In genomic region chr6:81906709-81907204, GRCh38 we compare ENCODE assay signal across 1 cellular context.
TF ChIP-seq lines count a peak whose summit lies in the region.

No MANE protein-coding gene starts in this region.

TF ChIP-seq in GM23338, 12 proteins besides CTCF, POLR2A, EP300 and RAD21 (continued from another document):
- TF ChIP-seq ZNF462 (CRISPR knock-in tag; IDR thresholded peaks at IDR 0.05) (no peak), CREB1 (CRISPR knock-in tag; IDR thresholded peaks at IDR 0.05; ENCODE audit: low read depth) (no peak), EZH2 (IDR thresholded peaks at IDR 0.05; ENCODE audit: low read depth, unreplicated experiment) (no peak), NANOG (IDR thresholded peaks at IDR 0.05; ENCODE audit: borderline replicate concordance) (no peak), EZH2phosphoT487 (IDR thresholded peaks at IDR 0.05; ENCODE audit: unreplicated experiment) (no peak), JUNB (IDR thresholded peaks at IDR 0.05; ENCODE audit: unreplicated experiment) (no peak), REST (IDR thresholded peaks at IDR 0.05; ENCODE audit: unreplicated experiment) (no peak), POLR2AphosphoS5 (IDR thresholded peaks at IDR 0.05; ENCODE audit: low read depth) (no peak), ETS1 (IDR thresholded peaks at IDR 0.05) (no peak)
